In genomic region chr12:9731393-9731792, GRCh38 we compare ENCODE assay signal across 16 cellular contexts. TPM values are rescaled to one million over a fixed set of nuclear protein-coding genes. Genes with fewer than 3 reads are reported as not detected.
DNase-seq lines count a peak whose midpoint lies in the region; ATAC-seq and TF ChIP-seq lines count a peak whose summit lies in the region.
"Had no signal": no experiment of that assay in that cellular context is flagged by ENCODE, and none has a peak within 500 bp of the region (broad histone marks: within the 10 kb centered on the region; RNA-seq: fewer than 3 reads in every experiment).

No MANE protein-coding gene starts in this region.

- H3K79me2 ChIP-seq in Loucy (ENCODE audit: insufficient read depth, low read length) = no peaks in the 10 kb centered on the region

- H3K36me3 Mint-ChIP-seq in activated CD4-positive, alpha-beta T cell treated with anti-CD3 and anti-CD28 coated beads, Interleukin-2, amount 10 ng/mL, durations not matched to agents 24 days and 14 days (ENCODE audit: low read depth) = peaks cover 7% of the 10 kb centered on the region
- peaks cover 25% of the 10 kb centered on the region for H3K36me3 Mint-ChIP-seq in activated CD4-positive, alpha-beta memory T cell treated with anti-CD3 and anti-CD28 coated beads, Interleukin-2, amount 10 ng/mL, durations not matched to agents 7 days and 5 days (ENCODE audit: low read depth)

- H3K9me3 Mint-ChIP-seq in activated CD4-positive, alpha-beta T cell treated with anti-CD3 and anti-CD28 coated beads, Interleukin-2, amount 10 ng/mL, durations not matched to agents 24 days and 14 days = no peaks in the 10 kb centered on the region
- peaks cover 3% of the 10 kb centered on the region for H3K9me3 Mint-ChIP-seq in activated CD4-positive, alpha-beta memory T cell treated with anti-CD3 and anti-CD28 coated beads, Interleukin-2, amount 10 ng/mL, durations not matched to agents 7 days and 5 days
- H3K9me3 Mint-ChIP-seq: nephron had no signal

- H3K9me2 ChIP-seq in Loucy (replicated peaks; ENCODE audit: low read depth, low read length) = no peaks in the 10 kb centered on the region

- WGBS in spleen, 5 donors = 58 to 72% (median 68%) methylated on average over 6 of the region's 6 CpGs

- no peaks in the 10 kb centered on the region for H3K27me3 ChIP-seq in Loucy (ENCODE audit: insufficient read depth, low read length, poor library complexity, severe bottlenecking)
- no peaks in the 10 kb centered on the region for H3K27me3 ChIP-seq in spleen (replicated peaks in 1 of 7)
- no peaks in the 10 kb centered on the region for H3K27me3 ChIP-seq in right atrium auricular region
- H3K27me3 ChIP-seq: adrenal gland had no signal

- no peaks in the 10 kb centered on the region for H4K20me1 ChIP-seq in Loucy (ENCODE audit: insufficient read depth, low read length, poor library complexity, severe bottlenecking)

- CTCF ChIA-PET in activated CD4-positive, alpha-beta memory T cell treated with anti-CD3 and anti-CD28 coated beads, Interleukin-2, amount 10 ng/mL, durations not matched to agents 7 days and 5 days (lab: Charles Lee) = interaction anchor here (1.0 kb wide), 1 partner anchor 81 kb away, joined by 3 read pairs; no protein-coding TSS in a partner anchor

- H3F3A ChIP-seq in Loucy (ENCODE audit: low read depth) = no peaks in the 10 kb centered on the region; the same call in 1 of the 2 replicates

- H3K36me3 ChIP-seq in Loucy (ENCODE audit: insufficient read depth, low read length) (no peaks in the 10 kb centered on the region), spleen (no peaks in the 10 kb centered on the region), right atrium auricular region (no peaks in the 10 kb centered on the region)
- H3K36me3 ChIP-seq: adrenal gland had no signal

- ATAC-seq in HG02588 (IDR thresholded peaks at IDR 0.05; ENCODE audit: unreplicated experiment) = no peak
- ATAC-seq: left colon, right cardiac atrium had no signal

- TF ChIP-seq CTCF in Loucy (conservative IDR thresholded peaks at IDR 0.05; ENCODE audit: low read length) = no peak
- no peak for TF ChIP-seq CTCF in spleen (IDR thresholded peaks at IDR 0.05 in 8 of 11, conservative IDR thresholded peaks at IDR 0.05 in 3 of 11)
- no peak for TF ChIP-seq CTCF in right atrium auricular region (IDR thresholded peaks at IDR 0.05)

- 0 out of 2 replicates have a peak overlapping the region, but pooled peaks have one; percentile 89 for H2AFZ ChIP-seq in Loucy (ENCODE audit: low read length)

- no peaks in the 10 kb centered on the region for H3K9me3 ChIP-seq in Loucy (ENCODE audit: insufficient read depth, low read depth, low read length)
- no peaks in the 10 kb centered on the region for H3K9me3 ChIP-seq in spleen
- no peaks in the 10 kb centered on the region for H3K9me3 ChIP-seq in right atrium auricular region
- H3K9me3 ChIP-seq: adrenal gland had no signal

- DNase-seq in activated CD4-positive, alpha-beta T cell treated with anti-CD3 and anti-CD28 coated beads, Interleukin-2, amount 10 ng/mL, durations not matched to agents 24 days and 14 days = no peak
- no peak for DNase-seq in activated CD4-positive, alpha-beta T cell treated with anti-CD3 and anti-CD28 coated beads, Interleukin-2, amount 50 U/mL, for 48 hours
- no peak for DNase-seq in activated CD4-positive, alpha-beta memory T cell treated with anti-CD3 and anti-CD28 coated beads, Interleukin-2, amount 10 ng/mL, durations not matched to agents 7 days and 5 days
- no peak for DNase-seq in spleen
- no peak for DNase-seq in NCI-H748 (lab: John Stamatoyannopoulos, UW; ENCODE audit: unreplicated experiment)
- DNase-seq in right atrium auricular region (ENCODE audit: low spot score) = no peak
- DNase-seq: adrenal gland, left colon, NCI-H1048, NCI-H2171, right cardiac atrium, substantia nigra had no signal

- intact Hi-C loops in activated CD4-positive, alpha-beta T cell treated with anti-CD3 and anti-CD28 coated beads, Interleukin-2, amount 10 ng/mL, durations not matched to agents 24 days and 14 days (cut with micrococcal nuclease) = loop anchor here (10.0 kb wide), 1 partner anchor 487 kb away; no protein-coding TSS in a partner anchor
- intact Hi-C loops in spleen (cut with DNase I; ENCODE audit: low total_unique reads) = no loop called here

- H3K4me1 ChIP-seq in Loucy (ENCODE audit: insufficient read depth, low read length, poor library complexity, severe bottlenecking) = peaks cover 10% of the 10 kb centered on the region
- H3K4me1 ChIP-seq in spleen = peaks cover 0 to 55% (median 21%) of the 10 kb centered on the region in 6 donors
- H3K4me1 ChIP-seq in right atrium auricular region = no peaks in the 10 kb centered on the region

- H3K27me3 Mint-ChIP-seq in activated CD4-positive, alpha-beta T cell treated with anti-CD3 and anti-CD28 coated beads, Interleukin-2, amount 10 ng/mL, durations not matched to agents 24 days and 14 days = no peaks in the 10 kb centered on the region
- peaks cover 2% of the 10 kb centered on the region for H3K27me3 Mint-ChIP-seq in activated CD4-positive, alpha-beta memory T cell treated with anti-CD3 and anti-CD28 coated beads, Interleukin-2, amount 10 ng/mL, durations not matched to agents 7 days and 5 days

- H3K4me3 ChIP-seq in Loucy (ENCODE audit: low read length, poor library complexity, severe bottlenecking) = no peak overlapping the region
- H3K4me3 ChIP-seq in spleen = peak overlapping the region in 2 of 8 donors; percentile 8 to 43
- no peak overlapping the region for H3K4me3 ChIP-seq in right atrium auricular region
- H3K4me3 ChIP-seq: adrenal gland had no signal

- H3K27ac ChIP-seq in spleen (peak overlapping the region; percentile 22 to 87 (median 80)), right atrium auricular region (no peak overlapping the region)

- TF ChIP-seq POLR2A in spleen (IDR thresholded peaks at IDR 0.05) = no peak

- H3K4me2 ChIP-seq in Loucy (ENCODE audit: low read depth, low read length, poor library complexity, severe bottlenecking) = peak overlapping the region; percentile 21

- H3K4me1 Mint-ChIP-seq in activated CD4-positive, alpha-beta T cell treated with anti-CD3 and anti-CD28 coated beads, Interleukin-2, amount 10 ng/mL, durations not matched to agents 24 days and 14 days = peaks cover 41% of the 10 kb centered on the region
- peaks cover 49% of the 10 kb centered on the region for H3K4me1 Mint-ChIP-seq in activated CD4-positive, alpha-beta memory T cell treated with anti-CD3 and anti-CD28 coated beads, Interleukin-2, amount 10 ng/mL, durations not matched to agents 7 days and 5 days
- H3K4me1 Mint-ChIP-seq: nephron had no signal

- peak overlapping the region; percentile 60 for H3K27ac Mint-ChIP-seq in activated CD4-positive, alpha-beta T cell treated with anti-CD3 and anti-CD28 coated beads, Interleukin-2, amount 10 ng/mL, durations not matched to agents 24 days and 14 days
- peak overlapping the region; percentile 94 for H3K27ac Mint-ChIP-seq in activated CD4-positive, alpha-beta memory T cell treated with anti-CD3 and anti-CD28 coated beads, Interleukin-2, amount 10 ng/mL, durations not matched to agents 7 days and 5 days
- H3K27ac Mint-ChIP-seq: nephron had no signal

- no peak overlapping the region for H3K9ac ChIP-seq in Loucy (ENCODE audit: low read depth, low read length, poor library complexity, severe bottlenecking)

- peak overlapping the region; percentile 85 for H3K4me3 Mint-ChIP-seq in activated CD4-positive, alpha-beta T cell treated with anti-CD3 and anti-CD28 coated beads, Interleukin-2, amount 10 ng/mL, durations not matched to agents 24 days and 14 days
- H3K4me3 Mint-ChIP-seq in activated CD4-positive, alpha-beta memory T cell treated with anti-CD3 and anti-CD28 coated beads, Interleukin-2, amount 10 ng/mL, durations not matched to agents 7 days and 5 days = peak overlapping the region; percentile 92
- H3K4me3 Mint-ChIP-seq: nephron had no signal

- POLR2A ChIA-PET in activated CD4-positive, alpha-beta memory T cell treated with anti-CD3 and anti-CD28 coated beads, Interleukin-2, amount 10 ng/mL, durations not matched to agents 7 days and 5 days (lab: Charles Lee) = interaction anchor here (0.9 to 5.3 kb wide), 8 partner anchors 10 to 135 kb away, joined by 3 to 67 read pairs (median 22); partner anchors contain the start of genes CD69 and CLEC2D

RNA-seq across cellular contexts. Expression of gene CLECL1, which starts 1.5 kb away (rescaled TPM):
- total RNA-seq in activated CD4-positive, alpha-beta T cell treated with anti-CD3 and anti-CD28 coated beads, Interleukin-2, amount 10 ng/mL, durations not matched to agents 24 days and 14 days = 5.3 and 9.1 TPM in 2 replicates
- 10 to 100 TPM; 13.5 to 15.4 TPM for total RNA-seq in activated CD4-positive, alpha-beta memory T cell treated with anti-CD3 and anti-CD28 coated beads, Interleukin-2, amount 10 ng/mL, durations not matched to agents 7 days and 5 days
- total RNA-seq in spleen (10 to 100 TPM in 6 of 7 donors, 1 to 10 TPM in 1; 6.3 to 18.1 (median 13.2) TPM), right atrium auricular region (not detected)
- 100 to 1,000 TPM in 1 of 3 donors, 10 to 100 TPM in 2; 24.2 to 103 (median 40.4) TPM for polyA plus RNA-seq in spleen
- total RNA-seq: chondrocyte had no signal

RNA-seq across cellular contexts. Expression of gene CD69, which starts 29.3 kb away (rescaled TPM):
- 106 and 111 TPM in 2 replicates for total RNA-seq in activated CD4-positive, alpha-beta T cell treated with anti-CD3 and anti-CD28 coated beads, Interleukin-2, amount 10 ng/mL, durations not matched to agents 24 days and 14 days
- 100 to 1,000 TPM; 196 to 197 TPM for total RNA-seq in activated CD4-positive, alpha-beta memory T cell treated with anti-CD3 and anti-CD28 coated beads, Interleukin-2, amount 10 ng/mL, durations not matched to agents 7 days and 5 days
- total RNA-seq in spleen (100 to 1,000 TPM in 1 of 7 donors, 10 to 100 TPM in 6; 29.5 to 123 (median 65.6) TPM), right atrium auricular region (1 to 10 TPM; 1.7 to 2.6 TPM)
- 10 to 100 TPM; 49.2 to 71.6 (median 55.1) TPM for polyA plus RNA-seq in spleen
- total RNA-seq: chondrocyte had no signal

Comparison
In these comparisons a context has a peak if more than half of its experiments do, and no peak if none do; other contexts are left out.
1. H3K27ac ChIP-seq: peak in spleen (8 of 8); none in right atrium auricular region (0 of 2).
2. RNA of gene CD69, which starts 29.3 kb away (total RNA-seq): 196 to 197 TPM in activated CD4-positive, alpha-beta memory T cell treated with anti-CD3 and anti-CD28 coated beads, Interleukin-2, amount 10 ng/mL, durations not matched to agents 7 days and 5 days, 106 to 111 TPM in activated CD4-positive, alpha-beta T cell treated with anti-CD3 and anti-CD28 coated beads, Interleukin-2, amount 10 ng/mL, durations not matched to agents 24 days and 14 days and 29.5 to 123 TPM in spleen; 1.7 to 2.6 TPM in right atrium auricular region; every median in the first group is over 4 times any median in the second.